In genomic region chr18:46173393-46174316, GRCh38 we compare ENCODE assay signal across 1 cellular context.
TF ChIP-seq lines count a peak whose summit lies in the region.

No MANE protein-coding gene starts in this region.

TF ChIP-seq in SK-N-SH, 30 proteins besides CTCF, POLR2A, EP300 and RAD21 (continued from another document):
- no peak for TF ChIP-seq USF2 (IDR thresholded peaks at IDR 0.05; ENCODE audit: borderline replicate concordance, low read depth, low read length)
- TF ChIP-seq FOXM1 (IDR thresholded peaks at IDR 0.05; ENCODE audit: low read depth), result no peak
- TF ChIP-seq ELF1 (IDR thresholded peaks at IDR 0.05), result peak; percentile 97
- TF ChIP-seq, protein P1, sequence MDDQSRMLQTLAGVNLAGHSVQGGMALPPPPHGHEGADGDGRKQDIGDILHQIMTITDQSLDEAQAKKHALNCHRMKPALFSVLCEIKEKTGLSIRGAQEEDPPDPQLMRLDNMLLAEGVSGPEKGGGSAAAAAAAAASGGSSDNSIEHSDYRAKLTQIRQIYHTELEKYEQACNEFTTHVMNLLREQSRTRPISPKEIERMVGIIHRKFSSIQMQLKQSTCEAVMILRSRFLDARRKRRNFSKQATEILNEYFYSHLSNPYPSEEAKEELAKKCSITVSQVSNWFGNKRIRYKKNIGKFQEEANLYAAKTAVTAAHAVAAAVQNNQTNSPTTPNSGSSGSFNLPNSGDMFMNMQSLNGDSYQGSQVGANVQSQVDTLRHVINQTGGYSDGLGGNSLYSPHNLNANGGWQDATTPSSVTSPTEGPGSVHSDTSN (IDR thresholded peaks at IDR 0.05), result peak; percentile 33; the same call in 1 of the 2 replicates
- TF ChIP-seq YY1 (IDR thresholded peaks at IDR 0.05; ENCODE audit: low read depth), result peak; percentile 85
- peak; percentile 79 for TF ChIP-seq CHD2 (IDR thresholded peaks at IDR 0.05; ENCODE audit: low read length, partially characterized antibody)
- TF ChIP-seq RCOR1 (IDR thresholded peaks at IDR 0.05; ENCODE audit: low read length), result peak; percentile 67
- TF ChIP-seq TCF12 (IDR thresholded peaks at IDR 0.05), result peak; percentile 43; the same call in 1 of the 2 replicates
